11 cellular contexts compared by ENCODE assay signal in genomic region chr15:98777426-98777825, GRCh38.
DNase-seq lines count a peak whose midpoint lies in the region; ATAC-seq, FAIRE-seq and TF ChIP-seq lines count a peak whose summit lies in the region.
"Had no signal": no experiment of that assay in that cellular context is flagged by ENCODE, and none has a peak within 500 bp of the region (broad histone marks: within the 10 kb centered on the region; RNA-seq: fewer than 3 reads in every experiment).

No MANE protein-coding gene starts in this region.

- WGBS in mesendoderm (ENCODE audit: extremely low coverage, insufficient coverage, low lambda C conversion rate): no CpG with 5 or more reads among the region's 9 CpGs

- H3K18ac ChIP-seq in mesendoderm (ENCODE audit: low read length): no peak overlapping the region

- H3K9me3 Mint-ChIP-seq in activated CD8-positive, alpha-beta T cell treated with anti-CD3 and anti-CD28 coated beads for 36 hours: no peaks in the 10 kb centered on the region
- H3K9me3 Mint-ChIP-seq in activated CD8-positive, alpha-beta T cell treated with anti-CD3 and anti-CD28 coated beads, Interleukin-2, amount 10 ng/mL, durations not matched to agents 7 days and 5 days (ENCODE audit: insufficient read depth): no peaks in the 10 kb centered on the region
- H3K9me3 Mint-ChIP-seq in stimulated activated naive B cell treated with anti-CD40 and anti-IgM and Interleukin-4, amounts not matched to agents 10 μg/mL and 1 μg/mL and 100 μg/mL, for 72 hours: no peaks in the 10 kb centered on the region

- no peak overlapping the region for H3K4me2 ChIP-seq in mesendoderm (ENCODE audit: low read length)

- intact Hi-C loops in activated CD8-positive, alpha-beta T cell treated with anti-CD3 and anti-CD28 coated beads for 36 hours (cut with micrococcal nuclease): no loop called here
- intact Hi-C loops in kidney (cut with DNase I): no loop called here

- H2BK120ac ChIP-seq in mesendoderm (ENCODE audit: low read depth, low read length): no peak overlapping the region

- H2BK15ac ChIP-seq in mesendoderm (replicated peaks; ENCODE audit: low read depth): no peak overlapping the region

- H3K27me3 ChIP-seq in SJCRH30: no peaks in the 10 kb centered on the region
- H3K27me3 ChIP-seq in mesendoderm (ENCODE audit: insufficient read depth, low read length, poor library complexity): no peaks in the 10 kb centered on the region
- H3K27me3 ChIP-seq: tibial nerve had no signal

- H3K9me3 ChIP-seq in SJCRH30 (replicated peaks) (no peaks in the 10 kb centered on the region), kidney (ENCODE audit: control insufficient read depth in 1 of 2, low read length in 2 of 2) (no peaks in the 10 kb centered on the region)
- H3K9me3 ChIP-seq: tibial nerve had no signal

- no peak for DNase-seq in activated CD8-positive, alpha-beta T cell treated with anti-CD3 and anti-CD28 coated beads for 36 hours
- no peak for DNase-seq in activated CD8-positive, alpha-beta T cell treated with anti-CD3 and anti-CD28 coated beads, Interleukin-2, amount 10 ng/mL, durations not matched to agents 7 days and 5 days
- no peak for DNase-seq in SJCRH30
- DNase-seq in kidney: no peak
- DNase-seq in stimulated activated naive B cell treated with anti-CD40 and anti-IgM and Interleukin-4, amounts not matched to agents 10 μg/mL and 1 μg/mL and 100 μg/mL, for 72 hours: no peak
- no peak for DNase-seq in SHP77 (lab: John Stamatoyannopoulos, UW)
- no peak for DNase-seq in mesendoderm
- DNase-seq in glomerular visceral epithelial cell (ENCODE audit: extremely low spot score): no peak
- DNase-seq: head of caudate nucleus had no signal

- H3K36me3 Mint-ChIP-seq in activated CD8-positive, alpha-beta T cell treated with anti-CD3 and anti-CD28 coated beads for 36 hours (ENCODE audit: low read depth): no peaks in the 10 kb centered on the region
- no peaks in the 10 kb centered on the region for H3K36me3 Mint-ChIP-seq in activated CD8-positive, alpha-beta T cell treated with anti-CD3 and anti-CD28 coated beads, Interleukin-2, amount 10 ng/mL, durations not matched to agents 7 days and 5 days (ENCODE audit: low read depth)
- no peaks in the 10 kb centered on the region for H3K36me3 Mint-ChIP-seq in stimulated activated naive B cell treated with anti-CD40 and anti-IgM and Interleukin-4, amounts not matched to agents 10 μg/mL and 1 μg/mL and 100 μg/mL, for 72 hours

- peak overlapping the region in 1 of 2 donors; percentile 59 for H3K9ac ChIP-seq in kidney (ENCODE audit: low read length in 2 of 2)
- no peak overlapping the region for H3K9ac ChIP-seq in mesendoderm (ENCODE audit: low read length)

- H3K4me1 Mint-ChIP-seq in activated CD8-positive, alpha-beta T cell treated with anti-CD3 and anti-CD28 coated beads for 36 hours (ENCODE audit: low read depth): peaks cover 49% of the 10 kb centered on the region
- H3K4me1 Mint-ChIP-seq in activated CD8-positive, alpha-beta T cell treated with anti-CD3 and anti-CD28 coated beads, Interleukin-2, amount 10 ng/mL, durations not matched to agents 7 days and 5 days (ENCODE audit: low read depth): peaks cover 27% of the 10 kb centered on the region
- peaks cover 30 to 39% of the 10 kb centered on the region in 2 donors for H3K4me1 Mint-ChIP-seq in stimulated activated naive B cell treated with anti-CD40 and anti-IgM and Interleukin-4, amounts not matched to agents 10 μg/mL and 1 μg/mL and 100 μg/mL, for 72 hours

- H3K27ac ChIP-seq in SJCRH30: peak overlapping the region; percentile 36
- H3K27ac ChIP-seq in kidney (ENCODE audit: low read depth in 2 of 2, low read length in 2 of 2): peak overlapping the region; percentile 44 to 96
- H3K27ac ChIP-seq in mesendoderm (ENCODE audit: low read depth, low read length): no peak overlapping the region

- no peak overlapping the region for H4K8ac ChIP-seq in mesendoderm (ENCODE audit: low read depth, low read length)

- no peak overlapping the region for H2AK5ac ChIP-seq in mesendoderm (ENCODE audit: low read length)

- H3K27me3 Mint-ChIP-seq in activated CD8-positive, alpha-beta T cell treated with anti-CD3 and anti-CD28 coated beads for 36 hours: no peaks in the 10 kb centered on the region
- H3K27me3 Mint-ChIP-seq in activated CD8-positive, alpha-beta T cell treated with anti-CD3 and anti-CD28 coated beads, Interleukin-2, amount 10 ng/mL, durations not matched to agents 7 days and 5 days (ENCODE audit: low read depth): peaks cover 2% of the 10 kb centered on the region
- peaks cover 5% of the 10 kb centered on the region in 2 donors for H3K27me3 Mint-ChIP-seq in stimulated activated naive B cell treated with anti-CD40 and anti-IgM and Interleukin-4, amounts not matched to agents 10 μg/mL and 1 μg/mL and 100 μg/mL, for 72 hours

- FAIRE-seq in kidney (lab: Jason Lieb, UNC): no peak
- FAIRE-seq: endometrium had no signal

- no peak for TF ChIP-seq CTCF in activated CD8-positive, alpha-beta T cell treated with anti-CD3 and anti-CD28 coated beads for 36 hours (IDR thresholded peaks at IDR 0.05)
- no peak for TF ChIP-seq CTCF in kidney (IDR thresholded peaks at IDR 0.05; ENCODE audit: borderline replicate concordance, extremely low read depth, insufficient read depth)

- no peak overlapping the region for H3K4me3 Mint-ChIP-seq in activated CD8-positive, alpha-beta T cell treated with anti-CD3 and anti-CD28 coated beads for 36 hours
- no peak overlapping the region for H3K4me3 Mint-ChIP-seq in activated CD8-positive, alpha-beta T cell treated with anti-CD3 and anti-CD28 coated beads, Interleukin-2, amount 10 ng/mL, durations not matched to agents 7 days and 5 days
- H3K4me3 Mint-ChIP-seq in stimulated activated naive B cell treated with anti-CD40 and anti-IgM and Interleukin-4, amounts not matched to agents 10 μg/mL and 1 μg/mL and 100 μg/mL, for 72 hours: peak overlapping the region in 1 of 2 donors; percentile 33

- peak overlapping the region; percentile 51 for H3K27ac Mint-ChIP-seq in activated CD8-positive, alpha-beta T cell treated with anti-CD3 and anti-CD28 coated beads for 36 hours
- no peak overlapping the region for H3K27ac Mint-ChIP-seq in activated CD8-positive, alpha-beta T cell treated with anti-CD3 and anti-CD28 coated beads, Interleukin-2, amount 10 ng/mL, durations not matched to agents 7 days and 5 days
- peak overlapping the region; percentile 6 for H3K27ac Mint-ChIP-seq in stimulated activated naive B cell treated with anti-CD40 and anti-IgM and Interleukin-4, amounts not matched to agents 10 μg/mL and 1 μg/mL and 100 μg/mL, for 72 hours

- H3K36me3 ChIP-seq in SJCRH30 (no peaks in the 10 kb centered on the region), kidney (ENCODE audit: control insufficient read depth in 1 of 2, insufficient read depth in 2 of 2, low read length in 2 of 2) (no peaks in the 10 kb centered on the region), mesendoderm (ENCODE audit: control insufficient read depth, insufficient read depth, low read length) (no peaks in the 10 kb centered on the region)
- H3K36me3 ChIP-seq: tibial nerve had no signal

- CTCF ChIA-PET in activated CD8-positive, alpha-beta T cell treated with anti-CD3 and anti-CD28 coated beads for 36 hours (lab: Charles Lee): interaction anchor here (1.4 to 6.7 kb wide), 5 partner anchors 14 to 258 kb away, joined by 4 to 70 read pairs (median 11); no protein-coding TSS in a partner anchor
- CTCF ChIA-PET in activated CD8-positive, alpha-beta T cell treated with anti-CD3 and anti-CD28 coated beads, Interleukin-2, amount 10 ng/mL, durations not matched to agents 7 days and 5 days (lab: Charles Lee): interaction anchor here (1.0 to 4.5 kb wide), 8 partner anchors 12 to 349 kb away, joined by 3 to 36 read pairs (median 3); no protein-coding TSS in a partner anchor

- peaks cover 18% of the 10 kb centered on the region for H3K79me1 ChIP-seq in mesendoderm (ENCODE audit: low read length)

- H3K23ac ChIP-seq in mesendoderm (ENCODE audit: low read length): no peak overlapping the region

- peaks cover 63% of the 10 kb centered on the region for H3K79me2 ChIP-seq in mesendoderm (ENCODE audit: control insufficient read depth, insufficient read depth, low read length)

- H3K4ac ChIP-seq in mesendoderm (ENCODE audit: low read depth, low read length): no peak overlapping the region

- POLR2A ChIA-PET in activated CD8-positive, alpha-beta T cell treated with anti-CD3 and anti-CD28 coated beads for 36 hours (lab: Charles Lee): interaction anchor here (2.3 kb wide), 1 partner anchor 127 kb away, joined by 5 read pairs; no protein-coding TSS in a partner anchor
- POLR2A ChIA-PET in activated CD8-positive, alpha-beta T cell treated with anti-CD3 and anti-CD28 coated beads, Interleukin-2, amount 10 ng/mL, durations not matched to agents 7 days and 5 days (lab: Charles Lee): no interaction called here

- H2BK5ac ChIP-seq in mesendoderm (ENCODE audit: low read length): no peak overlapping the region

- no peak for ATAC-seq in activated CD8-positive, alpha-beta T cell treated with anti-CD3 and anti-CD28 coated beads for 36 hours
- no peak for ATAC-seq in activated CD8-positive, alpha-beta T cell treated with anti-CD3 and anti-CD28 coated beads, Interleukin-2, amount 10 ng/mL, durations not matched to agents 7 days and 5 days
- ATAC-seq in stimulated activated naive B cell treated with anti-CD40 and anti-IgM and Interleukin-4, amounts not matched to agents 10 μg/mL and 1 μg/mL and 100 μg/mL, for 72 hours (replicated peaks): no peak

- H3K4me1 ChIP-seq in SJCRH30 (peaks cover 21% of the 10 kb centered on the region), kidney (ENCODE audit: control insufficient read depth in 1 of 2, insufficient read depth in 1 of 2, low read depth in 1 of 2, low read length in 2 of 2) (peaks cover 16 to 40% of the 10 kb centered on the region in 2 donors), mesendoderm (ENCODE audit: control insufficient read depth, low read depth, low read length) (peaks cover 22% of the 10 kb centered on the region)

- no peak overlapping the region for H4K5ac ChIP-seq in mesendoderm (ENCODE audit: low read length)

- H3K56ac ChIP-seq in mesendoderm (ENCODE audit: low read length): no peak overlapping the region

- H3K4me3 ChIP-seq in SJCRH30 (no peak overlapping the region), kidney (ENCODE audit: low read length in 2 of 2) (peak overlapping the region in 1 of 2 donors; percentile 29), mesendoderm (ENCODE audit: low read length) (no peak overlapping the region)
- H3K4me3 ChIP-seq: tibial nerve had no signal
